22 cellular contexts compared by ENCODE assay signal in genomic region chr6:20492099-20492498, GRCh38. TPM values are rescaled to one million over a fixed set of nuclear protein-coding genes. Genes with fewer than 3 reads are reported as not detected.
A peak's percentile ranks its signal among the peaks of the same experiment; 100 is the strongest.
DNase-seq lines count a peak whose midpoint lies in the region; ATAC-seq, FAIRE-seq and TF ChIP-seq lines count a peak whose summit lies in the region.
"Had no signal": no experiment of that assay in that cellular context is flagged by ENCODE, and none has a peak within 500 bp of the region (broad histone marks: within the 10 kb centered on the region; RNA-seq: fewer than 3 reads in every experiment).

No MANE protein-coding gene starts in this region.

- 76% methylated on average over 2 of the region's 2 CpGs for WGBS in K562 (ENCODE audit: insufficient coverage, low coverage, missing lambda C conversion rate)

- intact Hi-C loops in A673 (cut with micrococcal nuclease; ENCODE audit: unreplicated experiment) (no loop called here), K562 (cut with micrococcal nuclease) (no loop called here)

- H3K4me1 ChIP-seq in A673 (ENCODE audit: insufficient read depth, low read length, poor library complexity, severe bottlenecking) (no peaks in the 10 kb centered on the region), HEK293 (ENCODE audit: control insufficient read depth, insufficient read depth, low read length) (0 out of 2 replicates have a peak, but pooled peaks cover 6% of the 10 kb centered on the region), K562 (replicated peaks in 1 of 2; ENCODE audit: control insufficient read depth in 2 of 2, insufficient read depth in 2 of 2, low read length in 2 of 2) (no peaks in the 10 kb centered on the region; a peak in 1 of 5 replicates)

- no peak overlapping the region for H3K4me3 Mint-ChIP-seq in osteocyte (ENCODE audit: unreplicated experiment)
- H3K4me3 Mint-ChIP-seq: CD4-positive, alpha-beta memory T cell; HFFc6 had no signal

- no peak overlapping the region for H3K27ac Mint-ChIP-seq in osteocyte (ENCODE audit: unreplicated experiment)
- H3K27ac Mint-ChIP-seq: CD4-positive, alpha-beta memory T cell; HFFc6 had no signal

- BruUV-seq in A673 (replicated peaks; lab: Mats Ljungman, UMichigan) (no TSS peak), K562 (replicated peaks; lab: Mats Ljungman, UMichigan) (no TSS peak)

- H3K9me3 ChIP-seq in A673 (ENCODE audit: low read depth, low read length, poor library complexity, severe bottlenecking) (no peaks in the 10 kb centered on the region), HEK293 (ENCODE audit: control insufficient read depth, insufficient read depth, low read depth, low read length) (no peaks in the 10 kb centered on the region), K562 (replicated peaks; ENCODE audit: control insufficient read depth, insufficient read depth, low read depth, low read length) (no peaks in the 10 kb centered on the region)

- ATAC-seq in K562, result peak; percentile 18; the same call in 2 of the 3 replicates
- ATAC-seq in HG02571 (IDR thresholded peaks at IDR 0.05; ENCODE audit: unreplicated experiment), result no peak

- POLR2A ChIA-PET in A673 (lab: Charles Lee; ENCODE audit: low non-redundant PET) (no interaction called here), HEK293 (lab: Yijun Ruan, JAX) (no interaction called here), K562 (lab: Yijun Ruan, JAX) (interaction anchor here (1.1 to 1.8 kb wide), 4 partner anchors 8 to 58 kb away, joined by 3 to 7 read pairs (median 4); no protein-coding TSS in a partner anchor)

- no peak for TF ChIP-seq EP300 in K562 (IDR thresholded peaks at IDR 0.05; ENCODE audit: low read length)

- no peak overlapping the region for H3K4me3 ChIP-seq in A673 (ENCODE audit: low read depth, low read length, poor library complexity, severe bottlenecking)
- no peak overlapping the region for H3K4me3 ChIP-seq in HEK293 (ENCODE audit: low read depth, low read length)
- no peak overlapping the region for H3K4me3 ChIP-seq in K562

- H2AFZ ChIP-seq in K562 (ENCODE audit: low read depth, low read length), result no peak overlapping the region

- CTCF ChIA-PET in A673 (lab: Charles Lee), result no interaction called here
- CTCF ChIA-PET in HEK293 (lab: Yijun Ruan, JAX), result interaction anchor here (0.6 to 1.3 kb wide), 3 partner anchors 20 to 366 kb away, joined by 3 to 7 read pairs (median 3); no protein-coding TSS in a partner anchor
- CTCF ChIA-PET in K562 (lab: Yijun Ruan, JAX; ENCODE audit: low intra/inter-chr PET ratio), result interaction anchor here (1.3 kb wide), 1 partner anchor 36 kb away, joined by 3 read pairs; no protein-coding TSS in a partner anchor

- H4K20me1 ChIP-seq in K562 (replicated peaks; ENCODE audit: control insufficient read depth, insufficient read depth, low read length), result no peaks in the 10 kb centered on the region

- H3K27ac ChIP-seq in A673 (ENCODE audit: low read depth, low read length, poor library complexity, severe bottlenecking) (no peak overlapping the region), HEK293 (ENCODE audit: extremely low read depth, low read depth, low read length) (no peak overlapping the region), K562 (ENCODE audit: extremely low read depth, low read depth, low read length) (no peak overlapping the region)
- H3K27ac ChIP-seq: 22Rv1 had no signal

- H3K36me3 ChIP-seq in A673 (ENCODE audit: insufficient read depth, low read length, poor library complexity, severe bottlenecking) (peaks cover 41% of the 10 kb centered on the region), HEK293 (ENCODE audit: control insufficient read depth in 2 of 2, insufficient read depth in 1 of 2, low read length in 2 of 2) (peaks cover 27 to 63% of the 10 kb centered on the region in 2 experiments), K562 (ENCODE audit: control insufficient read depth, insufficient read depth, low read length) (peaks cover 59% of the 10 kb centered on the region)

- H3K4me2 ChIP-seq in K562 (ENCODE audit: insufficient read depth, low read length), result no peak overlapping the region

- no peak for TF ChIP-seq POLR2A in K562 (conservative IDR thresholded peaks at IDR 0.05)

- in situ Hi-C loops in K562 (cut with MboI), result no loop called here

- no peaks in the 10 kb centered on the region for H3K9me3 Mint-ChIP-seq in osteocyte (ENCODE audit: unreplicated experiment)
- H3K9me3 Mint-ChIP-seq: CD4-positive, alpha-beta memory T cell; HFFc6 had no signal

- no peaks in the 10 kb centered on the region for H3K27me3 Mint-ChIP-seq in osteocyte (ENCODE audit: unreplicated experiment)

- DNase-seq in A673 (ENCODE audit: low spot score), result peak; percentile 10
- DNase-seq in K562 (ENCODE audit: extremely low read depth in 1 of 4, low spot score in 3 of 4), result no peak
- peak; percentile 17 for DNase-seq in osteocyte (ENCODE audit: extremely low spot score, unreplicated experiment)
- DNase-seq in dermis blood vessel endothelial cell, result no peak
- DNase-seq in OCI-M2 (lab: John Stamatoyannopoulos, UW; ENCODE audit: unreplicated experiment), result no peak
- DNase-seq: ACHN; C1 segment of cervical spinal cord; Calu3; CD4-positive, alpha-beta memory T cell; COR-L47; DMS53; DMS79 treated with DMSO at 0.1 percent for 48 hours; GF-D8; H7; HCEC 1CT; HFFc6 had no signal

- no peak for TF ChIP-seq RAD21 in K562 (CRISPR knock-in tag; conservative IDR thresholded peaks at IDR 0.05 in 1 of 2, IDR thresholded peaks at IDR 0.05 in 1 of 2)

- FAIRE-seq in K562 (lab: Jason Lieb, UNC), result no peak
- FAIRE-seq: A204.1, GM12892, H1 had no signal

- H3K27me3 ChIP-seq in A673 (replicated peaks; ENCODE audit: insufficient read depth, low read depth, low read length, poor library complexity) (no peaks in the 10 kb centered on the region), K562 (ENCODE audit: control insufficient read depth in 2 of 2, insufficient read depth in 2 of 2, low read length in 2 of 2) (no peaks in the 10 kb centered on the region)

- peaks cover 8% of the 10 kb centered on the region; the same call in 2 of the 3 replicates for H3K79me2 ChIP-seq in K562 (ENCODE audit: control insufficient read depth, insufficient read depth, low read length)

- no peaks in the 10 kb centered on the region for H3K4me1 Mint-ChIP-seq in osteocyte (ENCODE audit: unreplicated experiment)

- no peaks in the 10 kb centered on the region for H3K9me1 ChIP-seq in K562 (ENCODE audit: control insufficient read depth, insufficient read depth, low read length)

- no peak overlapping the region for H3K9ac ChIP-seq in K562 (ENCODE audit: insufficient read depth in 1 of 2, low read depth in 2 of 2, low read length in 2 of 2)

- TF ChIP-seq CTCF in A673 (conservative IDR thresholded peaks at IDR 0.05; ENCODE audit: low read depth, low read length) (no peak), HEK293 (tag by site-specific recombination; IDR thresholded peaks at IDR 0.05) (no peak), K562 (IDR thresholded peaks at IDR 0.05 in 2 of 3, conservative IDR thresholded peaks at IDR 0.05 in 1 of 3; ENCODE audit: insufficient read depth in 2 of 3, low read depth in 1 of 3, low read length in 3 of 3) (no peak), osteocyte (IDR thresholded peaks at IDR 0.05) (no peak)

- H3K36me3 Mint-ChIP-seq in osteocyte (ENCODE audit: unreplicated experiment), result peaks cover 30% of the 10 kb centered on the region

TF ChIP-seq in HEK293, 187 proteins besides CTCF, POLR2A, EP300 and RAD21:
- no peak for TF ChIP-seq KLF16 (tag by site-specific recombination; IDR thresholded peaks at IDR 0.05)
- no peak for TF ChIP-seq ZNF600 (tag by site-specific recombination; IDR thresholded peaks at IDR 0.05)
- peak; percentile 32; the same call in 1 of the 2 replicates for TF ChIP-seq ZFHX2 (tag by site-specific recombination; conservative IDR thresholded peaks at IDR 0.05)
- TF ChIP-seq EGR2 (tag by site-specific recombination; IDR thresholded peaks at IDR 0.05; ENCODE audit: low read depth), result peak; percentile 59

TF ChIP-seq in K562, 482 proteins besides CTCF, POLR2A, EP300 and RAD21:
- no peak for TF ChIP-seq POLR2AphosphoS2 (IDR thresholded peaks at IDR 0.05; ENCODE audit: low read length)
- no peak for TF ChIP-seq MCM7 (IDR thresholded peaks at IDR 0.05)
- TF ChIP-seq HDAC1 (IDR thresholded peaks at IDR 0.05), result no peak
- no peak for TF ChIP-seq ETV5 (CRISPR knock-in tag; IDR thresholded peaks at IDR 0.05; ENCODE audit: low read depth)
- no peak for TF ChIP-seq EZH2 (IDR thresholded peaks at IDR 0.05; ENCODE audit: borderline replicate concordance, low read depth, low read length)
- no peak for TF ChIP-seq HOXB6 (CRISPR knock-in tag; IDR thresholded peaks at IDR 0.05; ENCODE audit: borderline replicate concordance)
- no peak for TF ChIP-seq PRPF4 (IDR thresholded peaks at IDR 0.05; ENCODE audit: insufficient read depth, low read depth, low read length, poor library complexity, severe bottlenecking)
- peak; percentile 71 for TF ChIP-seq EGR1 (conservative IDR thresholded peaks at IDR 0.05)
- TF ChIP-seq ZKSCAN1 (IDR thresholded peaks at IDR 0.05; ENCODE audit: low read depth, low read length), result 0 out of 2 replicates have a peak, but pooled peaks have one; percentile 10

RNA-seq across cellular contexts. Expression of gene CDKAL1, which starts 42.2 kb away (rescaled TPM):
- total RNA-seq in A673 (2021), result 33.4 and 35.5 TPM in 2 replicates
- 40.8 and 117 TPM in 2 replicates for total RNA-seq in K562 (2011; cell fraction: chromatin; rRNA removed; ENCODE audit: low replicate concordance)
- 24.3 and 27.0 TPM in 2 replicates for total RNA-seq in K562 (2011; cell fraction: nucleolus; rRNA removed)
- 53.2 and 70.2 TPM in 2 replicates for total RNA-seq in K562 (2011; cell fraction: nucleoplasm; rRNA removed)
- 23.5 and 28.7 TPM in 2 replicates for total RNA-seq in K562 (2014; rRNA removed)
- 36.3 and 40.3 TPM in 2 replicates for total RNA-seq in K562 (2014; rRNA removed; fragmentation: Illumina TruSeq; extraction: Trizol)
- 32.2 and 34.2 TPM in 2 replicates for total RNA-seq in K562 (2015; rRNA removed; fragmentation: Illumina TruSeq; extraction: Trizol)
- 24.5 and 26.8 TPM in 2 replicates for total RNA-seq in K562 (2021)
- 16.8 and 18.1 TPM in 2 replicates for polyA plus RNA-seq in K562 (2011; rRNA removed)
- polyA plus RNA-seq in K562 (2011; cell fraction: cytosol; rRNA removed), result 7.9 and 9.9 TPM in 2 replicates
- polyA plus RNA-seq in K562 (2011; cell fraction: nucleus; rRNA removed), result 11.9 and 13.9 TPM in 2 replicates
- polyA plus RNA-seq in K562 (2012), result 12.7 and 14.4 TPM in 2 replicates
- polyA plus RNA-seq in K562 (2014; fragmentation: Illumina TruSeq; extraction: Trizol), result 18.5 and 20.1 TPM in 2 replicates
- 10 to 100 TPM; 15.5 to 16.4 TPM for polyA plus RNA-seq in K562 (2014; fragmentation: Nextera tagmentation; extraction: Ambion mirVana)
- 11.2 TPM in 2 replicates for polyA plus RNA-seq in K562 (2014; rRNA removed)
- polyA minus RNA-seq in K562 (2011; rRNA and poly(A)+ RNA removed), result 46.4 and 59.0 TPM in 2 replicates
- polyA minus RNA-seq in K562 (2011; cell fraction: cytosol; rRNA and poly(A)+ RNA removed), result 25.3 and 27.7 TPM in 2 replicates
- 28.4 and 48.3 TPM in 2 replicates for polyA minus RNA-seq in K562 (2011; cell fraction: nucleus; rRNA and poly(A)+ RNA removed)
- 14.8 and 16.2 TPM in 2 replicates for total RNA-seq in osteocyte
- total RNA-seq in dermis blood vessel endothelial cell, result 24.9 and 28.1 TPM in 2 replicates

Comparison
In these comparisons a context has a peak if more than half of its experiments do, and no peak if none do; other contexts are left out.
1. DNase-seq: peak in A673 (single experiment) and osteocyte (single experiment); none in K562 (0 of 4), dermis blood vessel endothelial cell (single experiment) and OCI-M2 (single experiment).